25 cellular contexts compared by ENCODE assay signal in the genomic region with DNA sequence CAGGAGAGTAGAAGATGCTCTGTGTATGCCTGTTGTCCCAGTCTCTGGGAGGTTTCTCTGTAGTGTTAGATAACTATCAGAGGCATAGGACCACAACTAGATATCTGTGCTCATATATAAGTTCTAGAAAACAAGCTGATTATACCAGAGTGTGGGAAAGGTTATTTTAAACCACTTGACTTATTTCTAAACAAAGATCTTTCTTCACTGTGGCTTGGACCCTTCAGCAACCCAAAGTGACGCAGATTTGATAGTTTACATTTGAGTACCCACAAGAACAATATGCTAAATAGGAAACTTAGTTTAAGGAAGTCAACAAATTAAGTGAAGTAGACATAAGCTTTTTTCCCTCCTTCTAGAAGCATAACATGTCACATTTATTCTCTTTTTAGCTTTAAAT.
"Had no signal": no experiment of that assay in that cellular context is flagged by ENCODE, and none has a peak within 500 bp of the region (broad histone marks: within the 10 kb centered on the region; RNA-seq: fewer than 3 reads in every experiment).

No MANE protein-coding gene starts in this region.

- ATAC-seq: heart right ventricle; left ventricle myocardium superior; lower lobe of right lung; natural killer cell; psoas muscle; stimulated activated naive B cell treated with anti-CD40 and anti-IgM and Interleukin-4, amounts not matched to agents 10 μg/mL and 1 μg/mL and 100 μg/mL, for 72 hours; upper lobe of right lung had no signal

- H2AFZ ChIP-seq: parathyroid adenoma had no signal

- H3K9me3 ChIP-seq: esophagus muscularis mucosa, heart right ventricle, lower lobe of right lung, neutrophil, psoas muscle, spleen, transverse colon, upper lobe of right lung, uterus had no signal

- H3K9ac ChIP-seq: parathyroid adenoma had no signal

- H3K9me3 Mint-ChIP-seq: natural killer cell; neural crest cell; stimulated activated naive B cell treated with anti-CD40 and anti-IgM and Interleukin-4, amounts not matched to agents 10 μg/mL and 1 μg/mL and 100 μg/mL, for 72 hours; stimulated activated naive CD8-positive, alpha-beta T cell treated with anti-CD3 and anti-CD28 coated beads, Interleukin-15, Interleukin-2, amounts not matched to agents 100 ng/mL and 50 ng/mL, for 24 hours had no signal

- H3K4me1 Mint-ChIP-seq: natural killer cell; stimulated activated naive B cell treated with anti-CD40 and anti-IgM and Interleukin-4, amounts not matched to agents 10 μg/mL and 1 μg/mL and 100 μg/mL, for 72 hours had no signal

- H3K27ac Mint-ChIP-seq: natural killer cell; stimulated activated naive B cell treated with anti-CD40 and anti-IgM and Interleukin-4, amounts not matched to agents 10 μg/mL and 1 μg/mL and 100 μg/mL, for 72 hours; stimulated activated naive CD8-positive, alpha-beta T cell treated with anti-CD3 and anti-CD28 coated beads, Interleukin-15, Interleukin-2, amounts not matched to agents 100 ng/mL and 50 ng/mL, for 24 hours had no signal

- H3K27ac ChIP-seq: coronary artery, esophagus muscularis mucosa, heart right ventricle, lower lobe of right lung, neutrophil, parathyroid adenoma, psoas muscle, skin epidermis, spleen, upper lobe of right lung had no signal

- H3K4me3 Mint-ChIP-seq: natural killer cell; neural crest cell; stimulated activated naive B cell treated with anti-CD40 and anti-IgM and Interleukin-4, amounts not matched to agents 10 μg/mL and 1 μg/mL and 100 μg/mL, for 72 hours; stimulated activated naive CD8-positive, alpha-beta T cell treated with anti-CD3 and anti-CD28 coated beads, Interleukin-15, Interleukin-2, amounts not matched to agents 100 ng/mL and 50 ng/mL, for 24 hours had no signal

- H3K36me3 ChIP-seq: transverse colon, uterus had no signal

- FAIRE-seq: endothelial cell of umbilical vein, keratinocyte had no signal

- H3K27me3 ChIP-seq: esophagus muscularis mucosa, heart right ventricle, neutrophil, spleen, transverse colon, upper lobe of right lung, uterus had no signal

- DNase-seq: dermis blood vessel endothelial cell; effector memory CD4-positive, alpha-beta T cell; foreskin melanocyte; glutamatergic neuron; heart right ventricle; hippocampal formation; left ventricle myocardium superior; lower lobe of right lung; natural killer cell; psoas muscle; spleen; stimulated activated CD4-positive, alpha-beta T cell treated with anti-CD3 and anti-CD28 coated beads, Interleukin-4, amount 100 ng/mL, for 4 hours; stimulated activated naive B cell treated with anti-CD40 and anti-IgM and Interleukin-4, amounts not matched to agents 10 μg/mL and 1 μg/mL and 100 μg/mL, for 72 hours; transverse colon; upper lobe of right lung; uterus had no signal

- H3K4me3 ChIP-seq: coronary artery, esophagus muscularis mucosa, heart right ventricle, lower lobe of right lung, psoas muscle, skin epidermis, spleen, transverse colon, upper lobe of right lung, uterus had no signal

- H3K4me1 ChIP-seq: esophagus muscularis mucosa, lower lobe of right lung, parathyroid adenoma, psoas muscle, spleen, upper lobe of right lung, uterus had no signal

- H3K27me3 Mint-ChIP-seq: stimulated activated naive B cell treated with anti-CD40 and anti-IgM and Interleukin-4, amounts not matched to agents 10 μg/mL and 1 μg/mL and 100 μg/mL, for 72 hours; stimulated activated naive CD8-positive, alpha-beta T cell treated with anti-CD3 and anti-CD28 coated beads, Interleukin-15, Interleukin-2, amounts not matched to agents 100 ng/mL and 50 ng/mL, for 24 hours had no signal
